23 cellular contexts compared by ENCODE assay signal in genomic region chr4:107363137-107363536, GRCh38.
A peak's percentile ranks its signal among the peaks of the same experiment; 100 is the strongest.
DNase-seq lines count a peak whose midpoint lies in the region; ATAC-seq and TF ChIP-seq lines count a peak whose summit lies in the region.
"Had no signal": no experiment of that assay in that cellular context is flagged by ENCODE, and none has a peak within 500 bp of the region (broad histone marks: within the 10 kb centered on the region; RNA-seq: fewer than 3 reads in every experiment).

No MANE protein-coding gene starts in this region.

- H3K27me3 Mint-ChIP-seq in activated CD4-positive, alpha-beta T cell treated with anti-CD3 and anti-CD28 coated beads for 36 hours = peaks cover 18% of the 10 kb centered on the region
- H3K27me3 Mint-ChIP-seq in activated T-helper 17 cell treated with anti-CD3 and anti-CD28 coated beads, Interleukin-2, amount 50 U/mL, for 72 hours = peaks cover 18% of the 10 kb centered on the region
- H3K27me3 Mint-ChIP-seq in type B pancreatic cell = no peaks in the 10 kb centered on the region

- POLR2A ChIA-PET in activated CD4-positive, alpha-beta T cell treated with anti-CD3 and anti-CD28 coated beads for 36 hours (lab: Charles Lee) = no interaction called here

- intact Hi-C loops in activated CD4-positive, alpha-beta T cell treated with anti-CD3 and anti-CD28 coated beads for 36 hours (cut with DNase I, micrococcal nuclease) = no loop called here

- ATAC-seq in activated CD4-positive, alpha-beta T cell treated with anti-CD3 and anti-CD28 coated beads for 36 hours = peak; percentile 44
- peak; percentile 66 for ATAC-seq in HG02870 (IDR thresholded peaks at IDR 0.05; ENCODE audit: unreplicated experiment)
- ATAC-seq in activated T-helper 17 cell treated with anti-CD3 and anti-CD28 coated beads, Interleukin-2, amount 50 U/mL, for 72 hours (replicated peaks) = peak; percentile 79
- ATAC-seq in GM18858 (IDR thresholded peaks at IDR 0.05; ENCODE audit: unreplicated experiment) = no peak
- ATAC-seq: GM23338, Panc1, T-cell had no signal

- no peaks in the 10 kb centered on the region for H3K9me3 Mint-ChIP-seq in activated CD4-positive, alpha-beta T cell treated with anti-CD3 and anti-CD28 coated beads for 36 hours (ENCODE audit: low read depth)
- H3K9me3 Mint-ChIP-seq in activated T-helper 17 cell treated with anti-CD3 and anti-CD28 coated beads, Interleukin-2, amount 50 U/mL, for 72 hours = no peaks in the 10 kb centered on the region
- no peaks in the 10 kb centered on the region for H3K9me3 Mint-ChIP-seq in type B pancreatic cell
- H3K9me3 Mint-ChIP-seq: GM23338 had no signal

- H3K36me3 Mint-ChIP-seq in activated CD4-positive, alpha-beta T cell treated with anti-CD3 and anti-CD28 coated beads for 36 hours (ENCODE audit: low read depth) = no peaks in the 10 kb centered on the region
- H3K36me3 Mint-ChIP-seq in activated T-helper 17 cell treated with anti-CD3 and anti-CD28 coated beads, Interleukin-2, amount 50 U/mL, for 72 hours (ENCODE audit: low read depth) = no peaks in the 10 kb centered on the region
- H3K36me3 Mint-ChIP-seq in type B pancreatic cell = no peaks in the 10 kb centered on the region
- H3K36me3 Mint-ChIP-seq: T-cell had no signal

- H3K4me1 Mint-ChIP-seq in activated CD4-positive, alpha-beta T cell treated with anti-CD3 and anti-CD28 coated beads for 36 hours = no peaks in the 10 kb centered on the region
- H3K4me1 Mint-ChIP-seq in activated T-helper 17 cell treated with anti-CD3 and anti-CD28 coated beads, Interleukin-2, amount 50 U/mL, for 72 hours = no peaks in the 10 kb centered on the region
- peaks cover 9% of the 10 kb centered on the region for H3K4me1 Mint-ChIP-seq in type B pancreatic cell (ENCODE audit: unreplicated experiment)
- H3K4me1 Mint-ChIP-seq: T-cell had no signal

- CTCF ChIA-PET in activated CD4-positive, alpha-beta T cell treated with anti-CD3 and anti-CD28 coated beads for 36 hours (lab: Charles Lee) = no interaction called here

- TF ChIP-seq CTCF in type B pancreatic cell (conservative IDR thresholded peaks at IDR 0.05) = no peak

- no peak overlapping the region for H3K27ac Mint-ChIP-seq in activated CD4-positive, alpha-beta T cell treated with anti-CD3 and anti-CD28 coated beads for 36 hours
- no peak overlapping the region for H3K27ac Mint-ChIP-seq in activated T-helper 17 cell treated with anti-CD3 and anti-CD28 coated beads, Interleukin-2, amount 50 U/mL, for 72 hours
- H3K27ac Mint-ChIP-seq in type B pancreatic cell = peak overlapping the region; percentile 33
- H3K27ac Mint-ChIP-seq: GM23338, H9, T-cell had no signal

- DNase-seq in activated CD4-positive, alpha-beta T cell treated with anti-CD3 and anti-CD28 coated beads for 36 hours = no peak
- no peak for DNase-seq in activated CD4-positive, alpha-beta T cell treated with anti-CD3 and anti-CD28 coated beads for 4 hours
- no peak for DNase-seq in type B pancreatic cell (ENCODE audit: extremely low spot score, unreplicated experiment)
- DNase-seq in NCI-H1417 (lab: John Stamatoyannopoulos, UW) = no peak
- DNase-seq in KG1 (lab: John Stamatoyannopoulos, UW) = no peak
- DNase-seq: ACHN, DMS153, DND-41, H9, IMR-90, NCI-H1048, NCI-H1417 treated with DMSO at 0.1 percent for 48 hours, NCI-H1694 treated with DMSO at 0.1 percent for 48 hours, NCI-H2081, NCI-H2227 treated with DMSO at 0.1 percent for 48 hours, NCI-H69, SHP77, T-cell had no signal

- H3K4me3 Mint-ChIP-seq in activated CD4-positive, alpha-beta T cell treated with anti-CD3 and anti-CD28 coated beads for 36 hours = no peak overlapping the region
- H3K4me3 Mint-ChIP-seq in activated T-helper 17 cell treated with anti-CD3 and anti-CD28 coated beads, Interleukin-2, amount 50 U/mL, for 72 hours = no peak overlapping the region
- no peak overlapping the region for H3K4me3 Mint-ChIP-seq in type B pancreatic cell
- H3K4me3 Mint-ChIP-seq: GM23338, H9, T-cell had no signal
